In genomic region chr20:35700625-35701148, GRCh38 we compare ENCODE assay signal across 9 cellular contexts. TPM values are rescaled to one million over a fixed set of nuclear protein-coding genes. Genes with fewer than 3 reads are reported as not detected.
A peak's percentile ranks its signal among the peaks of the same experiment; 100 is the strongest.
DNase-seq lines count a peak whose midpoint lies in the region; ATAC-seq and TF ChIP-seq lines count a peak whose summit lies in the region.
"Had no signal": no experiment of that assay in that cellular context is flagged by ENCODE, and none has a peak within 500 bp of the region (broad histone marks: within the 10 kb centered on the region; RNA-seq: fewer than 3 reads in every experiment).

No MANE protein-coding gene starts in this region.

- peaks cover 58% of the 10 kb centered on the region for H3F3A ChIP-seq in DOHH2 (ENCODE audit: control insufficient read depth, insufficient read depth)
- H3F3A ChIP-seq in MM.1S (ENCODE audit: insufficient read depth, low read length): peaks cover 56% of the 10 kb centered on the region

- in situ Hi-C loops in mammary epithelial cell (cut with MboI; ENCODE audit: low sequenced_read_pairs in 2 of 2): no loop called here

- H3K4me2 ChIP-seq in DOHH2 (ENCODE audit: low read length) (peak overlapping the region; percentile 84), MM.1S (ENCODE audit: low read depth, low read length) (peak overlapping the region; percentile 75), mammary epithelial cell (ENCODE audit: insufficient read depth, low read depth, low read length) (peak overlapping the region; percentile 83)

- peaks cover 32% of the 10 kb centered on the region for H3K4me1 Mint-ChIP-seq in neural crest cell

- intact Hi-C loops in mammary epithelial cell (cut with micrococcal nuclease): loop anchor here (2.0 to 10.0 kb wide), 3 partner anchors 100 to 236 kb away; no protein-coding TSS in a partner anchor

- dilution Hi-C loops in mammary epithelial cell (cut with HindIII; ENCODE audit: low sequenced_read_pairs): no loop called here

- H3K36me3 Mint-ChIP-seq in neural crest cell (ENCODE audit: low read depth): peaks cover 16% of the 10 kb centered on the region

- peaks cover 47% of the 10 kb centered on the region for H3K79me2 ChIP-seq in DOHH2 (ENCODE audit: control insufficient read depth, low read length)
- H3K79me2 ChIP-seq in MM.1S (ENCODE audit: low read length): peaks cover 63% of the 10 kb centered on the region
- H3K79me2 ChIP-seq in mammary epithelial cell (ENCODE audit: insufficient read depth, low read length): peaks cover 82% of the 10 kb centered on the region

- H3K9me2 ChIP-seq in DOHH2 (replicated peaks; ENCODE audit: control insufficient read depth, low read length) (no peaks in the 10 kb centered on the region), MM.1S (replicated peaks; ENCODE audit: insufficient read depth, low read length) (no peaks in the 10 kb centered on the region)

- BruUV-seq in mammary epithelial cell (replicated peaks; lab: Mats Ljungman, UMichigan): no TSS peak

- H3K27ac ChIP-seq in DOHH2 (ENCODE audit: low read depth, low read length) (peak overlapping the region; percentile 83), MM.1S (ENCODE audit: low read length) (peak overlapping the region; percentile 79; the same call in 1 of the 2 replicates), mammary epithelial cell (ENCODE audit: insufficient read depth, low read depth, low read length) (peak overlapping the region; percentile 78)

- peaks cover 69% of the 10 kb centered on the region for H3K36me3 ChIP-seq in DOHH2 (ENCODE audit: control insufficient read depth, low read length)
- peaks cover 18% of the 10 kb centered on the region for H3K36me3 ChIP-seq in MM.1S (replicated peaks; ENCODE audit: insufficient read depth, low read length)
- peaks cover 29% of the 10 kb centered on the region for H3K36me3 ChIP-seq in mammary epithelial cell (ENCODE audit: insufficient read depth, low read length)

- H3K27me3 Mint-ChIP-seq in neural crest cell (ENCODE audit: low read depth): peaks cover 5% of the 10 kb centered on the region

- H3K4me1 ChIP-seq in DOHH2 (ENCODE audit: control insufficient read depth, low read length) (peaks cover 29% of the 10 kb centered on the region), MM.1S (ENCODE audit: low read length) (peaks cover 10% of the 10 kb centered on the region; the same call in 1 of the 2 replicates), mammary epithelial cell (ENCODE audit: insufficient read depth, low read length) (peaks cover 17% of the 10 kb centered on the region)

- TF ChIP-seq CTCF in DOHH2 (IDR thresholded peaks at IDR 0.05; ENCODE audit: low read depth, low read length, poor library complexity, severe bottlenecking) (no peak), MM.1S (IDR thresholded peaks at IDR 0.05; ENCODE audit: low read length) (no peak), mammary epithelial cell (conservative IDR thresholded peaks at IDR 0.05 in 1 of 2, IDR thresholded peaks at IDR 0.05 in 1 of 2; ENCODE audit: extremely low read depth in 1 of 2, insufficient read depth in 1 of 2, low read depth in 1 of 2, low read length in 2 of 2) (no peak), neural crest cell (conservative IDR thresholded peaks at IDR 0.05) (no peak)

- DNase-seq in MM.1S (no peak), mammary epithelial cell (peak; percentile 12), neural crest cell (ENCODE audit: low read depth, low spot score) (no peak), AML-193 (lab: John Stamatoyannopoulos, UW) (no peak), NCI-H2107 treated with DMSO at 0.1 percent for 48 hours (lab: John Stamatoyannopoulos, UW; ENCODE audit: unreplicated experiment) (no peak)

- WGBS in mammary epithelial cell (ENCODE audit: low coverage, missing lambda C conversion rate): 93% methylated on average over 7 of the region's 7 CpGs

- peak overlapping the region; percentile 90 for H3K4me3 Mint-ChIP-seq in neural crest cell

- H2AFZ ChIP-seq in MM.1S (ENCODE audit: low read length) (no peak overlapping the region), mammary epithelial cell (ENCODE audit: low read depth, low read length) (no peak overlapping the region)

- H3K9me3 ChIP-seq in DOHH2 (ENCODE audit: control insufficient read depth, insufficient read depth, low read length): no peaks in the 10 kb centered on the region
- H3K9me3 ChIP-seq in MM.1S (replicated peaks; ENCODE audit: insufficient read depth, low read length): no peaks in the 10 kb centered on the region
- H3K9me3 ChIP-seq in mammary epithelial cell (replicated peaks; ENCODE audit: insufficient read depth, low read length): no peaks in the 10 kb centered on the region
- H3K9me3 ChIP-seq: vagina had no signal

- H3K4me3 ChIP-seq in DOHH2 (ENCODE audit: low read length) (peak overlapping the region; percentile 97), MM.1S (ENCODE audit: low read length) (peak overlapping the region; percentile 93), mammary epithelial cell (replicated peaks in 1 of 3; ENCODE audit: insufficient read depth in 1 of 3, low read depth in 2 of 3, low read length in 3 of 3) (peak overlapping the region in 2 of 3 experiments; percentile 58 to 81)

- H3K9ac ChIP-seq in MM.1S (ENCODE audit: low read length) (peak overlapping the region; percentile 86; the same call in 1 of the 2 replicates), mammary epithelial cell (ENCODE audit: insufficient read depth, low read length) (peak overlapping the region; percentile 85)

- no peak for ATAC-seq in GM18511 (IDR thresholded peaks at IDR 0.05; ENCODE audit: unreplicated experiment)
- ATAC-seq in GM21447 (IDR thresholded peaks at IDR 0.05; ENCODE audit: unreplicated experiment): no peak

- H3K27me3 ChIP-seq in DOHH2 (ENCODE audit: control insufficient read depth, low read length) (no peaks in the 10 kb centered on the region), MM.1S (replicated peaks; ENCODE audit: insufficient read depth, low read length) (no peaks in the 10 kb centered on the region), mammary epithelial cell (ENCODE audit: insufficient read depth, low read length) (no peaks in the 10 kb centered on the region)
- H3K27me3 ChIP-seq: vagina had no signal

- no peak overlapping the region for H3K27ac Mint-ChIP-seq in neural crest cell (ENCODE audit: unreplicated experiment)

- no peaks in the 10 kb centered on the region for H3K9me3 Mint-ChIP-seq in neural crest cell

- H4K20me1 ChIP-seq in DOHH2 (ENCODE audit: control insufficient read depth, insufficient read depth, low read depth, low read length) (peaks cover 7% of the 10 kb centered on the region; the same call in 1 of the 2 replicates), MM.1S (ENCODE audit: insufficient read depth, low read length) (peaks cover 3% of the 10 kb centered on the region; the same call in 1 of the 2 replicates), mammary epithelial cell (ENCODE audit: insufficient read depth, low read length) (no peaks in the 10 kb centered on the region)

- CTCF ChIA-PET in mammary epithelial cell (lab: Charles Lee; ENCODE audit: low non-redundant PET): no interaction called here

RNA-seq across cellular contexts. Expression of gene ROMO1, which starts 1.5 kb away (rescaled TPM):
- total RNA-seq in mammary epithelial cell (100 to 1,000 TPM; 113 to 176 TPM), neural crest cell (151 and 158 TPM in 2 replicates)
- polyA plus RNA-seq in mammary epithelial cell: 386 TPM
- 17.3 TPM for polyA minus RNA-seq in mammary epithelial cell

RNA-seq across cellular contexts. Expression of gene NFS1, which starts 1.5 kb away (rescaled TPM):
- 10 to 100 TPM; 28.8 to 33.0 TPM for total RNA-seq in mammary epithelial cell
- 44.8 TPM for polyA plus RNA-seq in mammary epithelial cell
- 57.3 TPM for polyA minus RNA-seq in mammary epithelial cell
- total RNA-seq in neural crest cell: 19.4 and 21.3 TPM in 2 replicates

RNA-seq across cellular contexts. Expression of gene CPNE1, which starts 36.0 kb away (rescaled TPM):
- total RNA-seq in mammary epithelial cell (100 to 1,000 TPM; 110 to 157 TPM), neural crest cell (236 and 245 TPM in 2 replicates)
- 97.7 TPM for polyA plus RNA-seq in mammary epithelial cell
- polyA minus RNA-seq in mammary epithelial cell: 119 TPM

RNA-seq across cellular contexts. Expression of gene RBM12, which starts 36.0 kb away (rescaled TPM):
- total RNA-seq in mammary epithelial cell (10 to 100 TPM; 62.8 to 71.2 TPM), neural crest cell (189 and 191 TPM in 2 replicates)
- 91.9 TPM for polyA plus RNA-seq in mammary epithelial cell
- polyA minus RNA-seq in mammary epithelial cell: 98.2 TPM

RNA-seq across cellular contexts. Expression of gene RBM39, which starts 41.4 kb away (rescaled TPM):
- 100 to 1,000 TPM; 188 to 283 TPM for total RNA-seq in mammary epithelial cell
- 27.2 TPM for polyA plus RNA-seq in mammary epithelial cell
- polyA minus RNA-seq in mammary epithelial cell: 272 TPM
- 333 and 357 TPM in 2 replicates for total RNA-seq in neural crest cell
